In genomic region chr19:44025217-44025936, GRCh38 we compare ENCODE assay signal across 8 cellular contexts. TPM values are rescaled to one million over a fixed set of nuclear protein-coding genes. Genes with fewer than 3 reads are reported as not detected.
DNase-seq lines count a peak whose midpoint lies in the region; ATAC-seq and TF ChIP-seq lines count a peak whose summit lies in the region.

Gene ZNF222, plus strand, starts transcription at chr19:44025379. Its CDS starts 58 bp downstream, at chr19:44025437.

- peak within 1 kb of the TSS; percentile 92 for H3K4me3 Mint-ChIP-seq in activated naive CD4-positive, alpha-beta T cell treated with anti-CD3 and anti-CD28 coated beads, Interleukin-2, amount 10 ng/mL, durations not matched to agents 7 days and 5 days

- H3K36me3 ChIP-seq in SJSA1 = peaks cover 37% of the 10 kb centered on the region

- H3K27ac ChIP-seq in SJSA1 (peak within 1 kb of the TSS; percentile 52), substantia nigra (ENCODE audit: low read depth, low read length, poor library complexity, severe bottlenecking) (peak within 1 kb of the TSS; percentile 19)

- no peaks in the 10 kb centered on the region for H3K27me3 Mint-ChIP-seq in activated naive CD4-positive, alpha-beta T cell treated with anti-CD3 and anti-CD28 coated beads, Interleukin-2, amount 10 ng/mL, durations not matched to agents 7 days and 5 days

- H3K27ac Mint-ChIP-seq in activated naive CD4-positive, alpha-beta T cell treated with anti-CD3 and anti-CD28 coated beads, Interleukin-2, amount 10 ng/mL, durations not matched to agents 7 days and 5 days = peak within 1 kb of the TSS; percentile 82

- DNase-seq in DMS53 (lab: John Stamatoyannopoulos, UW) (peak; percentile 89), LNCaP clone FGC (ENCODE audit: low read depth) (peak; percentile 30), SJSA1 (ENCODE audit: low read depth in 1 of 2, low spot score in 2 of 2) (peak; percentile 60 to 85), germinal center (ENCODE audit: low spot score) (peak; percentile 56), non-pigmented ciliary epithelial cell (ENCODE audit: low read depth) (peak; percentile 70), substantia nigra (lab: John Stamatoyannopoulos, UW) (peak in 47 of 49 donors; percentile 8 to 88 (median 72))
- peak; percentile 88 for DNase-seq in activated naive CD4-positive, alpha-beta T cell treated with anti-CD3 and anti-CD28 coated beads, Interleukin-2, amount 10 ng/mL, durations not matched to agents 7 days and 5 days

- H3K9me3 ChIP-seq in SJSA1 (replicated peaks) = peaks cover 4% of the 10 kb centered on the region; the same call in 1 of the 2 replicates

- no peak for TF ChIP-seq CTCF in LNCaP clone FGC (IDR thresholded peaks at IDR 0.05; ENCODE audit: control insufficient read depth, extremely low read depth, insufficient read depth)

- H3K4me1 Mint-ChIP-seq in activated naive CD4-positive, alpha-beta T cell treated with anti-CD3 and anti-CD28 coated beads, Interleukin-2, amount 10 ng/mL, durations not matched to agents 7 days and 5 days = peaks cover 18% of the 10 kb centered on the region

- peak; percentile 89 for ATAC-seq in GM21717 (IDR thresholded peaks at IDR 0.05; ENCODE audit: unreplicated experiment)

- CTCF ChIA-PET in activated naive CD4-positive, alpha-beta T cell treated with anti-CD3 and anti-CD28 coated beads, Interleukin-2, amount 10 ng/mL, durations not matched to agents 7 days and 5 days (lab: Charles Lee) = interaction anchor here (1.6 kb wide), 1 partner anchor 70 kb away, joined by 4 read pairs; no protein-coding TSS in a partner anchor

- peaks cover 48% of the 10 kb centered on the region for H3K36me3 Mint-ChIP-seq in activated naive CD4-positive, alpha-beta T cell treated with anti-CD3 and anti-CD28 coated beads, Interleukin-2, amount 10 ng/mL, durations not matched to agents 7 days and 5 days

- peak within 1 kb of the TSS; percentile 75 for H3K4me3 ChIP-seq in LNCaP clone FGC (ENCODE audit: low read depth, low read length)
- peak within 1 kb of the TSS; percentile 56 for H3K4me3 ChIP-seq in SJSA1

- H3K9me3 Mint-ChIP-seq in activated naive CD4-positive, alpha-beta T cell treated with anti-CD3 and anti-CD28 coated beads, Interleukin-2, amount 10 ng/mL, durations not matched to agents 7 days and 5 days = peaks cover 39% of the 10 kb centered on the region

- H3K4me1 ChIP-seq in SJSA1 (replicated peaks) = no peaks in the 10 kb centered on the region

- H3K27me3 ChIP-seq in SJSA1 (replicated peaks) = no peaks in the 10 kb centered on the region

RNA-seq across cellular contexts. Expression of gene ZNF222, which starts in this region (rescaled TPM):
- total RNA-seq in SJSA1 (2014; rRNA removed; shearing (Covaris generic)) = 8.1 and 9.6 TPM in 2 replicates

Comparison
In these comparisons a context has a peak if more than half of its experiments do, and no peak if none do; other contexts are left out.
1. Peak in every context shown above with its lines: DNase-seq, ATAC-seq, H3K4me3 ChIP-seq and H3K27ac ChIP-seq.
2. DNase-seq: peak in every context shown above with its lines; median percentile 89 in DMS53; 88 in activated naive CD4-positive, alpha-beta T cell treated with anti-CD3 and anti-CD28 coated beads, Interleukin-2, amount 10 ng/mL, durations not matched to agents 7 days and 5 days; 72 in SJSA1; 72 in substantia nigra; 70 in non-pigmented ciliary epithelial cell; 56 in germinal center; 30 in LNCaP clone FGC.